In the genomic region with DNA sequence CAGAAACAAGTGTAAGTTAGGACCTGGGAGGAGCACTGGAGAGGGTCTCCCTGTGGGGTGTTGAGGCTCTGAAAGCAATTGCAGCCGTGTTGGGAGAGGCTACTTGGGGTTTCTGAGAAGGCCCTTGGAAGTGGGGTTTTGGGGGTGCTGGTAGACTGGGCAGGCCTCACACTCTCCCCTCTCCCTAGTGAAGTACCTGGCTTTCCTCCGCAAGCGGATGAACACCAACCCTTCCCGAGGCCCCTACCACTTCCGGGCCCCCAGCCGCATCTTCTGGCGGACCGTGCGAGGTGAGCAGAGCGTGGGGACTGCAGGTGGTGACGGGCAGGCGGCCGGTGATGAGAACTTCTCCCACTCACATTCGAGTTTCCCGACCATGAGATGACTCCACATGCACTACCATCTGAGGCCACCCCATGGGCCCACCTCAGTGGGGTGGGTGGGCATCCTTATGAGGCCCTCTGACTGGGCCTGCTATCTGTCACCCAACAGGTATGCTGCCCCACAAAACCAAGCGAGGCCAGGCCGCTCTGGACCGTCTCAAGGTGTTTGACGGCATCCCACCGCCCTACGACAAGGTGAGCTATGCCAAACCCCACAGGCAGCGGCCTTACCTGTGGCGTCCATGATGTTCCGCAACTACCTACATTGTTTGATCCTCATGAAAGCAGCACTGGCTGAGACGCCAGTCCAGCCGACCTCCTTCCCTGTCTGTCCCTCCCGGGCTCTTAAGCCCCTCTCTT, we compare ENCODE assay signal across 5 cellular contexts. TPM values are rescaled to one million over a fixed set of nuclear protein-coding genes. Genes with fewer than 3 reads are reported as not detected.
DNase-seq lines count a peak whose midpoint lies in the region; FAIRE-seq and TF ChIP-seq lines count a peak whose summit lies in the region.
"Had no signal": no experiment of that assay in that cellular context is flagged by ENCODE, and none has a peak within 500 bp of the region (broad histone marks: within the 10 kb centered on the region; RNA-seq: fewer than 3 reads in every experiment).

No MANE protein-coding gene starts in this region.

- no peak for FAIRE-seq in GM12891 (lab: Jason Lieb, UNC)
- FAIRE-seq: pancreas had no signal

- peaks cover 29% of the 10 kb centered on the region for H3K36me3 ChIP-seq in ectodermal cell (ENCODE audit: control insufficient read depth, insufficient read depth, low read length)

- no peak for DNase-seq in GM12891 (ENCODE audit: insufficient read length, low spot score)
- DNase-seq in cortex of kidney (lab: John Stamatoyannopoulos, UW), result no peak
- DNase-seq in hippocampal formation (lab: John Stamatoyannopoulos, UW), result no peak

- peaks cover 9% of the 10 kb centered on the region for H3K4me1 ChIP-seq in ectodermal cell (ENCODE audit: control insufficient read depth, insufficient read depth, low read length)

- H3K27me3 ChIP-seq in ectodermal cell (ENCODE audit: control insufficient read depth, insufficient read depth, low read length, poor library complexity, severe bottlenecking), result no peaks in the 10 kb centered on the region
- H3K27me3 ChIP-seq: pancreas had no signal

- H3K27ac ChIP-seq in ectodermal cell (ENCODE audit: insufficient read depth, low read depth, low read length, poor library complexity, severe bottlenecking), result peak overlapping the region; percentile 22

- TF ChIP-seq POLR2A in GM12891 (IDR thresholded peaks at IDR 0.05; ENCODE audit: low read depth, low read length), result no peak; the same call in 1 of the 2 replicates

- 96 to 97% methylated on average over 27 of the region's 27 CpGs for WGBS in ectodermal cell, 2 experiments

- no peaks in the 10 kb centered on the region for H3K9me3 ChIP-seq in ectodermal cell (ENCODE audit: control insufficient read depth, low read length)
- H3K9me3 ChIP-seq: pancreas had no signal

- H3K4me3 ChIP-seq in ectodermal cell (ENCODE audit: insufficient read depth, low read depth, low read length), result no peak overlapping the region

TF ChIP-seq in GM12891, 5 proteins besides CTCF, POLR2A, EP300 and RAD21:
- TF ChIP-seq POLR2AphosphoS5 (IDR thresholded peaks at IDR 0.05; ENCODE audit: low read depth, low read length) (peak; percentile 54; the same call in 1 of the 2 replicates), POU2F2 (IDR thresholded peaks at IDR 0.05; ENCODE audit: low read depth, low read length) (no peak)

RNA-seq across cellular contexts. Expression of a gene that starts 3.0 kb away (rescaled TPM):
- 6,963 TPM for polyA plus RNA-seq in GM12891 (2012; ENCODE audit: low read depth, missing spikeins)
- polyA plus RNA-seq in ectodermal cell (2013, experiment 1 of 4), result 3,037 TPM
- 3,018 TPM for polyA plus RNA-seq in ectodermal cell (2013, experiment 2 of 4)
- 3,545 TPM for polyA plus RNA-seq in ectodermal cell (2013, experiment 3 of 4)
- 4,031 TPM for polyA plus RNA-seq in ectodermal cell (2013, experiment 4 of 4)

RNA-seq across cellular contexts. Expression of a gene that starts 5.8 kb away (rescaled TPM):
- 6,855 TPM for polyA plus RNA-seq in GM12891 (2012; ENCODE audit: low read depth, missing spikeins)
- 2,878 TPM for polyA plus RNA-seq in ectodermal cell (2013, experiment 1 of 4)
- 2,841 TPM for polyA plus RNA-seq in ectodermal cell (2013, experiment 2 of 4)
- 3,483 TPM for polyA plus RNA-seq in ectodermal cell (2013, experiment 3 of 4)
- 4,055 TPM for polyA plus RNA-seq in ectodermal cell (2013, experiment 4 of 4)

RNA-seq across cellular contexts. Expression of a gene that starts 16.4 kb away (rescaled TPM):
- polyA plus RNA-seq in GM12891 (2012; ENCODE audit: low read depth, missing spikeins), result 6.8 TPM
- polyA plus RNA-seq in ectodermal cell (2013, experiment 1 of 4), result 2.0 TPM
- 2.8 TPM for polyA plus RNA-seq in ectodermal cell (2013, experiment 2 of 4)
- polyA plus RNA-seq in ectodermal cell (2013, experiment 3 of 4), result 2.3 TPM
- 3.4 TPM for polyA plus RNA-seq in ectodermal cell (2013, experiment 4 of 4)

RNA-seq across cellular contexts. Expression of a gene that starts 22.0 kb away (rescaled TPM):
- polyA plus RNA-seq in GM12891 (2012; ENCODE audit: low read depth, missing spikeins), result 1.4 TPM
- polyA plus RNA-seq in ectodermal cell (2013, experiment 1 of 4), result 37.8 TPM
- 39.4 TPM for polyA plus RNA-seq in ectodermal cell (2013, experiment 2 of 4)
- 31.9 TPM for polyA plus RNA-seq in ectodermal cell (2013, experiment 3 of 4)
- polyA plus RNA-seq in ectodermal cell (2013, experiment 4 of 4), result 34.0 TPM

RNA-seq across cellular contexts. Expression of a gene that starts 37.3 kb away (rescaled TPM):
- polyA plus RNA-seq in GM12891 (2012; ENCODE audit: low read depth, missing spikeins), result 0.94 TPM
- 12.5 TPM for polyA plus RNA-seq in ectodermal cell (2013, experiment 1 of 4)
- 8.7 TPM for polyA plus RNA-seq in ectodermal cell (2013, experiment 2 of 4)
- 8.0 TPM for polyA plus RNA-seq in ectodermal cell (2013, experiment 3 of 4)
- polyA plus RNA-seq in ectodermal cell (2013, experiment 4 of 4), result 8.7 TPM
